ENCODE assay signal across 17 cellular contexts in the genomic region with DNA sequence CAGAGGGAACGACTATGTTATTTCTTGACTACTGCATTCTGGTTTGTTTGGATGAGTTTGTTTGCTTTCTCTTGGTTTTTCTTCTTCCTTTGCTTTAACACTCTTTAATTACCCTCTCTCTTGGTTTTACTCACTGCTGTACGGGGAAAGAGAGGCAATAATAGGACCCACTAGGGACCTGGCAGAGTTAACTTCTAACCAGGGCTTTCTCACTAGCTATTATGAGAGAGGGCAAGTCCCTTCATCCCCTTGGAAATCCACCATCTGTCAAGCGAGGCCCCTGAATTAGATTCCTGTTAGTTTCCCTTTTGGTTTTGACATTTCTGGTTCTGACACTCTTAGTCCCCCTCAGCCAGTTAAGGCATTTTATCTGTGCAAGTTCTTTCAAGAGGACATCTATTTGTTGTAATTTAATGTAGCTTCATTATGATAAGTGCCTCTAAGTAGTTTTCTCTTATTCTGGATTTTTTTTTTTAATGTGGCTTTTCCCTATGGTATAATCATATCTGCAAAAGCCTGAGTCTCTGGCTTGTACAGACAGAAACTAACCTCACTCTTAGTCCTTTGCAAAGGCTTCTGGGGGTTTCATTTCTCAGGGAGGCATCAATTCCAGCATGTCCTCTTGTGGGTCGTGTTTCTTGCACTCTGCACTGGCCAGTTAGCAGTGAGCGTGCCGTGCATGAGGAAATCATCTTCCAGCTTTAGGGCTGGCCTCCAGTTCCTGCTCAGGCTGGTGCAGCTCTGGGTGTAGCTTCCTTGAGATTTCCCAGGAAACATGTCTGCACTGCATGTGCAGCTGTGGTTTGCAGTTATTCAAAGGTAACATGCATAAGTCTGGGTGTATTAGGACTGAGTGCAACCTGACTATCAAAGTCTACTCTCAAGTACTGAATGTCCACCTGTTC.
DNase-seq lines count a peak whose midpoint lies in the region; ATAC-seq lines count a peak whose summit lies in the region.
"Had no signal": no experiment of that assay in that cellular context is flagged by ENCODE, and none has a peak within 500 bp of the region (broad histone marks: within the 10 kb centered on the region; RNA-seq: fewer than 3 reads in every experiment).

No MANE protein-coding gene starts in this region.

- WGBS in aorta, 2 donors = 48 to 51% methylated on average over 6 of the region's 6 CpGs

- DNase-seq in mucosa of gallbladder (ENCODE audit: low spot score) (peak; percentile 7), aorta (no peak), UCSD-AML1 (lab: John Stamatoyannopoulos, UW; ENCODE audit: unreplicated experiment) (no peak)
- no peak for DNase-seq in stimulated activated CD4-positive, alpha-beta T cell treated with anti-CD3 and anti-CD28 coated beads, Interleukin-4, amount 100 ng/mL, for 1 hour
- DNase-seq: caudate nucleus; CD4-positive, alpha-beta memory T cell; mesendoderm; NCI-H1105; NCI-H774; stimulated activated CD4-positive, alpha-beta T cell treated with anti-CD3 and anti-CD28 coated beads, Interleukin-1b, Interleukin-23, amount 100 ng/mL, for 48 hours; stimulated activated naive CD4-positive, alpha-beta T cell had no signal

- intact Hi-C loops in aorta (cut with DNase I) = no loop called here

- H3K27me3 ChIP-seq in aorta (ENCODE audit: control insufficient read depth in 1 of 2, insufficient read depth in 2 of 2, low read length in 1 of 2) = peaks cover 0 to 1% of the 10 kb centered on the region in 2 donors

- no peaks in the 10 kb centered on the region for H3K36me3 ChIP-seq in aorta (ENCODE audit: control insufficient read depth in 1 of 2, insufficient read depth in 2 of 2, low read length in 1 of 2)

- no peaks in the 10 kb centered on the region for H3K4me1 ChIP-seq in aorta (ENCODE audit: control insufficient read depth in 1 of 2, insufficient read depth in 2 of 2, low read length in 2 of 2)
- H3K4me1 ChIP-seq: parathyroid adenoma had no signal

- H3K27ac ChIP-seq in aorta (ENCODE audit: low read depth in 1 of 2, low read length in 2 of 2) = no peak overlapping the region
- H3K27ac ChIP-seq: parathyroid adenoma, SK-N-MC had no signal

- ATAC-seq in GM19023 (IDR thresholded peaks at IDR 0.05; ENCODE audit: unreplicated experiment) (peak; percentile 69), GM21737 (IDR thresholded peaks at IDR 0.05; ENCODE audit: unreplicated experiment) (peak; percentile 51), HG03342 (IDR thresholded peaks at IDR 0.05; ENCODE audit: unreplicated experiment) (peak; percentile 72), aorta (ENCODE audit: low FRiP score) (no peak)
- ATAC-seq: GM23338 had no signal

- no peak overlapping the region for H3K4me3 ChIP-seq in aorta (ENCODE audit: low read length in 2 of 2)
- H3K4me3 ChIP-seq: GM23338, SK-N-MC had no signal

- peaks cover 2% of the 10 kb centered on the region for H3K9me3 ChIP-seq in aorta (ENCODE audit: control insufficient read depth, low read length)
